23 cellular contexts compared by ENCODE assay signal in the genomic region with DNA sequence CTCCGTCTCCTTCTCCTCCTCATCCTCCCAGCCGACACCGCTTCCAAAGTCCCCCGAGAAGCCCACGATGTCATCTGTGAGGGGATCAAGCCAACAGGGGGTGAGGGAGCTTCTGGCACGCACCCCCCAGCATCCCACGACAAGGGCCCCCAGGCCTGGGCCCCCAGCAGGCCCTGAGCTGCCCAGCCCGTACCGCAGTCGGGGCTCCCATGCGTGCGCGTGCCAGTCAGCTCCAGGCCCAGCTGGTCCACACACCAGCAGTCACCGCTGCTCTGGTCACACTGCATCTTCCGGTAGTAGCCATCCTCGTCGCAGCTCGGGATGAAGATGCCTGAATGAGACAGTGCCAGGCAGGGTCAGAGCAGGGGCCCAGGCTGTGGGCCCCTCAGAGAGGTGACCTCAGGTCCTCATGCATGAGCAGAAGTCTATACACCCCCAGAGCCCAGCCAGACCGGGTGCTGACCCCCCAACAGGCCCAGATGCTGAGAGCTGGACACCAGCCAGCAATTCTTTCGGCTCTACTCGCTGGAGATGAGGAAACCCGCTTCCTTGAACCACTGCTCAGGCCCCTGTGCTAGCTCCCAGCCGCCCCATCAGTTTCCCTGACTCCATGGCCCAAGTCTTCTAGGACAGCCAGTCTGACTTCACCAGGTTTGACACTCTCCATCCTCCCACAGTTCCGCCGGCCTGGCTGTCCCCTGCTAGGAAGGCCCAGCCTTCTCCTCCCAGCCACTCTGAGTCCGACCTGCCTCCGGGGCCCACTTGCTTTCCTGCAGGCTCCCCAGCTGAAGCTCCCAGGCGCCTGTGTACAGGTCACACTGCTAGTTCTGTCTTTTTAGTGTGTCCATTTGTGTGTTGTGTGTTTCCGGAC. TPM values are rescaled to one million over a fixed set of nuclear protein-coding genes. Genes with fewer than 3 reads are reported as not detected.
DNase-seq lines count a peak whose midpoint lies in the region; ATAC-seq and TF ChIP-seq lines count a peak whose summit lies in the region.
"Had no signal": no experiment of that assay in that cellular context is flagged by ENCODE, and none has a peak within 500 bp of the region (broad histone marks: within the 10 kb centered on the region; RNA-seq: fewer than 3 reads in every experiment).

No MANE protein-coding gene starts in this region.

- peaks cover 0 to 7% (median 0%) of the 10 kb centered on the region in 8 donors for H3K9me3 Mint-ChIP-seq in CD4-positive, alpha-beta memory T cell
- H3K9me3 Mint-ChIP-seq in Caco-2 (ENCODE audit: unreplicated experiment): no peaks in the 10 kb centered on the region
- H3K9me3 Mint-ChIP-seq in activated naive CD8-positive, alpha-beta T cell treated with anti-CD3 and anti-CD28 coated beads for 36 hours: no peaks in the 10 kb centered on the region
- H3K9me3 Mint-ChIP-seq in naive thymus-derived CD4-positive, alpha-beta T cell: peaks cover 0 to 10% (median 0%) of the 10 kb centered on the region in 11 donors
- H3K9me3 Mint-ChIP-seq: activated CD4-positive, alpha-beta T cell treated with anti-CD3 and anti-CD28 coated beads, Interleukin-2, amount 10 ng/mL, durations not matched to agents 24 days and 14 days; GM23338; T-cell had no signal

- intact Hi-C loops in CD4-positive, alpha-beta memory T cell (cut with micrococcal nuclease): loop anchor here (5.0 kb wide), 1 partner anchor 154 kb away; a partner anchor contains a TSS
- intact Hi-C loops in Caco-2 (cut with micrococcal nuclease; ENCODE audit: unreplicated experiment): loop anchor here (5.0 kb wide), 1 partner anchor 64 kb away; no protein-coding TSS in a partner anchor
- intact Hi-C loops in naive thymus-derived CD4-positive, alpha-beta T cell (cut with micrococcal nuclease): loop anchor here in 1 of 2 donors (5.0 kb wide), 2 partner anchors 154 to 274 kb away; a partner anchor contains a TSS

- no peak overlapping the region for H3K27ac ChIP-seq in CD4-positive, alpha-beta memory T cell (ENCODE audit: low read depth, low read length)
- no peak overlapping the region for H3K27ac ChIP-seq in naive thymus-derived CD4-positive, alpha-beta T cell (ENCODE audit: low read depth, low read length)
- H3K27ac ChIP-seq: heart right ventricle, prostate gland had no signal

- DNase-seq in CD4-positive, alpha-beta memory T cell: peak in 1 of 5 donors; percentile 15
- no peak for DNase-seq in Caco-2
- DNase-seq in activated naive CD8-positive, alpha-beta T cell treated with anti-CD3 and anti-CD28 coated beads for 36 hours: no peak
- DNase-seq in naive thymus-derived CD4-positive, alpha-beta T cell: no peak
- no peak for DNase-seq in T-helper 2 cell
- DNase-seq in GM19240 (ENCODE audit: insufficient read length, low spot score): no peak
- no peak for DNase-seq in DMS153 treated with DMSO at 0.1 percent for 48 hours (lab: John Stamatoyannopoulos, UW; ENCODE audit: unreplicated experiment)
- DNase-seq: activated CD4-positive, alpha-beta T cell treated with anti-CD3 and anti-CD28 coated beads, Interleukin-2, amount 10 ng/mL, durations not matched to agents 24 days and 14 days; activated CD8-positive, alpha-beta memory T cell treated with anti-CD3 and anti-CD28 coated beads, Interleukin-2, amount 50 U/mL, for 48 hours; activated gamma-delta T cell treated with Interleukin-2 at 50 U/mL for 16 hours; CD4-positive, CD25-positive, alpha-beta regulatory T cell; DMS79; heart right ventricle; NCI-H1105; NCI-H2029; NCI-H345; NCI-H82; SHP77 treated with DMSO at 0.1 percent for 48 hours; T-cell had no signal

- H3K36me3 Mint-ChIP-seq in CD4-positive, alpha-beta memory T cell: peaks cover 27 to 72% of the 10 kb centered on the region in 2 donors
- peaks cover 6% of the 10 kb centered on the region for H3K36me3 Mint-ChIP-seq in Caco-2 (ENCODE audit: insufficient read depth, unreplicated experiment)
- peaks cover 20% of the 10 kb centered on the region for H3K36me3 Mint-ChIP-seq in activated naive CD8-positive, alpha-beta T cell treated with anti-CD3 and anti-CD28 coated beads for 36 hours
- peaks cover 4 to 35% (median 10%) of the 10 kb centered on the region in 5 donors for H3K36me3 Mint-ChIP-seq in naive thymus-derived CD4-positive, alpha-beta T cell

- no peak for TF ChIP-seq CTCF in Caco-2 (IDR thresholded peaks at IDR 0.05; ENCODE audit: insufficient read depth in 1 of 2, low read depth in 1 of 2, low read length in 1 of 2, severe bottlenecking in 1 of 2, unreplicated experiment in 1 of 2)

- POLR2A ChIA-PET in CD4-positive, alpha-beta memory T cell (lab: Charles Lee; ENCODE audit: partially characterized antibody): interaction anchor here (1.1 to 22.3 kb wide), 5 partner anchors 7 to 52 kb away, joined by 3 to 329 read pairs (median 7); a partner anchor contains a TSS
- POLR2A ChIA-PET in Caco-2 (lab: Charles Lee): no interaction called here
- POLR2A ChIA-PET in naive thymus-derived CD4-positive, alpha-beta T cell (lab: Charles Lee): interaction anchor here (0.6 to 3.0 kb wide), 7 partner anchors 16 to 160 kb away, joined by 3 to 9 read pairs (median 3); a partner anchor contains a TSS

- no peak overlapping the region for H3K4me3 ChIP-seq in CD4-positive, alpha-beta memory T cell (ENCODE audit: low read length in 2 of 2)
- no peak overlapping the region for H3K4me3 ChIP-seq in Caco-2 (ENCODE audit: low read depth, low read length)
- H3K4me3 ChIP-seq in naive thymus-derived CD4-positive, alpha-beta T cell (ENCODE audit: low read length): no peak overlapping the region
- H3K4me3 ChIP-seq: GM12878, GM23338, heart right ventricle, prostate gland had no signal

- peak overlapping the region in 4 of 7 donors; percentile 15 to 79 (median 72) for H3K27ac Mint-ChIP-seq in CD4-positive, alpha-beta memory T cell
- peak overlapping the region; percentile 80 for H3K27ac Mint-ChIP-seq in Caco-2 (ENCODE audit: unreplicated experiment)
- H3K27ac Mint-ChIP-seq in activated naive CD8-positive, alpha-beta T cell treated with anti-CD3 and anti-CD28 coated beads for 36 hours: peak overlapping the region; percentile 71
- H3K27ac Mint-ChIP-seq in naive thymus-derived CD4-positive, alpha-beta T cell: peak overlapping the region in 7 of 9 donors; percentile 9 to 81 (median 65)
- H3K27ac Mint-ChIP-seq: activated CD4-positive, alpha-beta T cell treated with anti-CD3 and anti-CD28 coated beads, Interleukin-2, amount 10 ng/mL, durations not matched to agents 24 days and 14 days; GM23338 had no signal

- CTCF ChIA-PET in CD4-positive, alpha-beta memory T cell (lab: Charles Lee; ENCODE audit: partially characterized antibody): interaction anchor here (1.0 to 4.6 kb wide), 7 partner anchors 10 to 275 kb away, joined by 3 to 18 read pairs (median 5); a partner anchor contains a TSS
- CTCF ChIA-PET in Caco-2 (lab: Charles Lee): interaction anchor here (0.7 to 3.0 kb wide), 4 partner anchors 15 to 1015 kb away, joined by 3 to 20 read pairs (median 4); no protein-coding TSS in a partner anchor
- CTCF ChIA-PET in naive thymus-derived CD4-positive, alpha-beta T cell (lab: Charles Lee): interaction anchor here (0.6 to 3.4 kb wide), 5 partner anchors 10 to 159 kb away, joined by 3 to 16 read pairs (median 5); no protein-coding TSS in a partner anchor

- ATAC-seq in naive thymus-derived CD4-positive, alpha-beta T cell: no peak
- ATAC-seq: GM12878, GM23338, heart right ventricle, left lobe of liver, T-cell had no signal

- H3K4me1 ChIP-seq in CD4-positive, alpha-beta memory T cell (ENCODE audit: insufficient read depth, low read length): peaks cover 5% of the 10 kb centered on the region
- H3K4me1 ChIP-seq in Caco-2: 0 out of 2 replicates have a peak, but pooled peaks cover 3% of the 10 kb centered on the region
- H3K4me1 ChIP-seq in naive thymus-derived CD4-positive, alpha-beta T cell (ENCODE audit: control insufficient read depth in 2 of 2, insufficient read depth in 2 of 2, low read length in 2 of 2): no peaks in the 10 kb centered on the region
- H3K4me1 ChIP-seq: prostate gland had no signal

- H3K9me3 ChIP-seq in CD4-positive, alpha-beta memory T cell (ENCODE audit: control insufficient read depth in 1 of 2, low read length in 2 of 2): no peaks in the 10 kb centered on the region
- no peaks in the 10 kb centered on the region for H3K9me3 ChIP-seq in Caco-2
- no peaks in the 10 kb centered on the region for H3K9me3 ChIP-seq in naive thymus-derived CD4-positive, alpha-beta T cell (ENCODE audit: control insufficient read depth in 2 of 3, low read length in 3 of 3)
- H3K9me3 ChIP-seq: heart right ventricle, prostate gland had no signal

- peaks cover 59% of the 10 kb centered on the region for H3K36me3 ChIP-seq in CD4-positive, alpha-beta memory T cell (ENCODE audit: insufficient read depth, low read length)
- H3K36me3 ChIP-seq in Caco-2 (ENCODE audit: control insufficient read depth, insufficient read depth, low read length): no peaks in the 10 kb centered on the region
- H3K36me3 ChIP-seq in naive thymus-derived CD4-positive, alpha-beta T cell (ENCODE audit: control insufficient read depth in 2 of 3, insufficient read depth in 3 of 3, low read length in 3 of 3): peaks cover 19 to 69% (median 51%) of the 10 kb centered on the region in 3 experiments
- H3K36me3 ChIP-seq: prostate gland had no signal

- H3K4me3 Mint-ChIP-seq in CD4-positive, alpha-beta memory T cell: peak overlapping the region in 1 of 8 donors; percentile 42
- H3K4me3 Mint-ChIP-seq in Caco-2 (ENCODE audit: unreplicated experiment): no peak overlapping the region
- no peak overlapping the region for H3K4me3 Mint-ChIP-seq in activated naive CD8-positive, alpha-beta T cell treated with anti-CD3 and anti-CD28 coated beads for 36 hours
- peak overlapping the region in 3 of 10 donors; percentile 11 to 25 (median 20) for H3K4me3 Mint-ChIP-seq in naive thymus-derived CD4-positive, alpha-beta T cell
- H3K4me3 Mint-ChIP-seq: activated CD4-positive, alpha-beta T cell treated with anti-CD3 and anti-CD28 coated beads, Interleukin-2, amount 10 ng/mL, durations not matched to agents 24 days and 14 days; GM23338; T-cell had no signal

- BruUV-seq in Caco-2 (replicated peaks; lab: Mats Ljungman, UMichigan): no TSS peak

- H3K27me3 ChIP-seq in CD4-positive, alpha-beta memory T cell (ENCODE audit: insufficient read depth, low read length): no peaks in the 10 kb centered on the region
- H3K27me3 ChIP-seq in Caco-2 (replicated peaks; ENCODE audit: control insufficient read depth, insufficient read depth, low read length): no peaks in the 10 kb centered on the region
- no peaks in the 10 kb centered on the region for H3K27me3 ChIP-seq in naive thymus-derived CD4-positive, alpha-beta T cell (ENCODE audit: control insufficient read depth in 2 of 2, insufficient read depth in 2 of 2, low read length in 2 of 2)
- H3K27me3 ChIP-seq: heart right ventricle had no signal

- no peaks in the 10 kb centered on the region for H3K27me3 Mint-ChIP-seq in CD4-positive, alpha-beta memory T cell
- H3K27me3 Mint-ChIP-seq in Caco-2 (ENCODE audit: insufficient read depth, unreplicated experiment): no peaks in the 10 kb centered on the region
- no peaks in the 10 kb centered on the region for H3K27me3 Mint-ChIP-seq in activated naive CD8-positive, alpha-beta T cell treated with anti-CD3 and anti-CD28 coated beads for 36 hours
- no peaks in the 10 kb centered on the region for H3K27me3 Mint-ChIP-seq in naive thymus-derived CD4-positive, alpha-beta T cell
- H3K27me3 Mint-ChIP-seq: activated CD4-positive, alpha-beta T cell treated with anti-CD3 and anti-CD28 coated beads, Interleukin-2, amount 10 ng/mL, durations not matched to agents 24 days and 14 days; T-cell had no signal

- H3K4me1 Mint-ChIP-seq in CD4-positive, alpha-beta memory T cell: peaks cover 15 to 49% (median 19%) of the 10 kb centered on the region in 4 donors
- no peaks in the 10 kb centered on the region for H3K4me1 Mint-ChIP-seq in Caco-2 (ENCODE audit: low read depth, unreplicated experiment)
- H3K4me1 Mint-ChIP-seq in activated naive CD8-positive, alpha-beta T cell treated with anti-CD3 and anti-CD28 coated beads for 36 hours: peaks cover 35% of the 10 kb centered on the region
- peaks cover 2 to 32% (median 18%) of the 10 kb centered on the region in 7 donors for H3K4me1 Mint-ChIP-seq in naive thymus-derived CD4-positive, alpha-beta T cell

RNA-seq across cellular contexts. Expression of a gene that starts 25.3 kb away (rescaled TPM):
- 100 to 1,000 TPM; 552 to 556 TPM for total RNA-seq in CD4-positive, alpha-beta memory T cell
- polyA plus RNA-seq in CD4-positive, alpha-beta memory T cell: 100 to 1,000 TPM; 174 to 260 TPM
- 1.6 and 3.0 TPM in 2 replicates for total RNA-seq in Caco-2 (2022)
- 100 to 1,000 TPM; 136 to 142 TPM for total RNA-seq in activated naive CD8-positive, alpha-beta T cell treated with anti-CD3 and anti-CD28 coated beads for 36 hours
- total RNA-seq in naive thymus-derived CD4-positive, alpha-beta T cell: 100 to 1,000 TPM; 312 to 543 (median 505) TPM
- polyA plus RNA-seq in naive thymus-derived CD4-positive, alpha-beta T cell: 100 to 1,000 TPM; 200 to 250 TPM

Comparison
In these comparisons a context has a peak if more than half of its experiments do, and no peak if none do; other contexts are left out.
1. RNA of a gene that starts 25.3 kb away (total RNA-seq): 552 to 556 TPM in CD4-positive, alpha-beta memory T cell, 312 to 543 TPM in naive thymus-derived CD4-positive, alpha-beta T cell and 136 to 142 TPM in activated naive CD8-positive, alpha-beta T cell treated with anti-CD3 and anti-CD28 coated beads for 36 hours; 1.6 to 3.0 TPM in Caco-2; every median in the first group is over 10 times any median in the second.
2. Peak in every context shown above with its lines, with median percentiles within 50 percentile points of each other: H3K27ac Mint-ChIP-seq.